Comparison of ENCODE assay signal across 24 cellular contexts in the genomic region with DNA sequence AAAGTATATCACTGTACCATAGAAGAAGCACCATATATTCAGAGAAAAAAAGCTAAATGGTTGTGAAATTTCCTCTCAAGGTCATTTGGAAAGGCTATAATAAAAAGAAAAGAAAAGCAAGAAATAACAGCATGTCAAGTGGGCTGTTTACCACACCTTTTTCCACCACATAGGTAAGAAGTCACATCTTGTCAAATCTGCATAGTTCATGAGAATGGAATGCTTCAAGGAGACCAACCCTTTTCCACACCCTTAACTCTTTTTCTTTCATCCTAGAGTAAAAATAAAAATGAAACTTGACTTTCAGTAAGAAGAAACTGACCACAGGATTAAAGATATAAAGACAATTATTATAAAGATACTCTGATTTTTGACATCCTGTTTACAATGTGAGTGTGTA.
DNase-seq lines count a peak whose midpoint lies in the region; ATAC-seq and TF ChIP-seq lines count a peak whose summit lies in the region.
"Had no signal": no experiment of that assay in that cellular context is flagged by ENCODE, and none has a peak within 500 bp of the region (broad histone marks: within the 10 kb centered on the region; RNA-seq: fewer than 3 reads in every experiment).

No MANE protein-coding gene starts in this region.

- peaks cover 0 to 10% (median 2%) of the 10 kb centered on the region in 5 donors for H3K27me3 Mint-ChIP-seq in naive thymus-derived CD8-positive, alpha-beta T cell
- H3K27me3 Mint-ChIP-seq: CD4-positive, alpha-beta T cell; natural killer cell treated with Interleukin-12 subunit alpha and Interleukin-12 subunit beta and Interleukin-15 and Interleukin-18, amount 100 ng/mL, for 72 hours had no signal

- H3K27ac Mint-ChIP-seq in naive thymus-derived CD8-positive, alpha-beta T cell, result no peak overlapping the region
- H3K27ac Mint-ChIP-seq: activated naive CD4-positive, alpha-beta T cell treated with anti-CD3 and anti-CD28 coated beads, Interleukin-2, amount 50 U/mL, for 24 hours; CD4-positive, alpha-beta T cell; stimulated activated naive B cell treated with anti-CD40 and anti-IgM and Interleukin-4, amounts not matched to agents 10 μg/mL and 1 μg/mL and 100 μg/mL, for 72 hours; WTC11 had no signal

- H3K9me2 ChIP-seq in hepatocyte (replicated peaks; ENCODE audit: insufficient read depth), result no peaks in the 10 kb centered on the region

- H3K4me1 Mint-ChIP-seq in naive thymus-derived CD8-positive, alpha-beta T cell, result no peaks in the 10 kb centered on the region
- H3K4me1 Mint-ChIP-seq: activated naive CD4-positive, alpha-beta T cell treated with anti-CD3 and anti-CD28 coated beads, Interleukin-2, amount 50 U/mL, for 24 hours; stimulated activated naive B cell treated with anti-CD40 and anti-IgM and Interleukin-4, amounts not matched to agents 10 μg/mL and 1 μg/mL and 100 μg/mL, for 72 hours; WTC11 had no signal

- peaks cover 0 to 5% (median 0%) of the 10 kb centered on the region in 3 donors for H3K36me3 Mint-ChIP-seq in naive thymus-derived CD8-positive, alpha-beta T cell
- H3K36me3 Mint-ChIP-seq: activated naive CD4-positive, alpha-beta T cell treated with anti-CD3 and anti-CD28 coated beads, Interleukin-2, amount 50 U/mL, for 24 hours; stimulated activated naive B cell treated with anti-CD40 and anti-IgM and Interleukin-4, amounts not matched to agents 10 μg/mL and 1 μg/mL and 100 μg/mL, for 72 hours; WTC11 had no signal

- H3K79me2 ChIP-seq in hepatocyte, result no peaks in the 10 kb centered on the region

- DNase-seq in HPDE6-E6E7 (ENCODE audit: extremely low spot score) (peak; percentile 60), RWPE2 (ENCODE audit: low spot score) (no peak), hepatocyte (ENCODE audit: low spot score) (peak; percentile 15), upper lobe of right lung (no peak), COLO668 (lab: John Stamatoyannopoulos, UW; ENCODE audit: unreplicated experiment) (no peak), NCI-H2227 treated with DMSO at 0.1 percent for 48 hours (lab: John Stamatoyannopoulos, UW) (no peak)
- no peak for DNase-seq in naive thymus-derived CD8-positive, alpha-beta T cell
- DNase-seq: activated CD4-positive, alpha-beta T cell treated with anti-CD3 and anti-CD28 coated beads, Interleukin-2, amount 50 U/mL, for 1 hour; aorta; CD4-positive, alpha-beta T cell; central memory CD4-positive, alpha-beta T cell; DMS153; heart right ventricle; KBM-7; left colon; NCI-H187; NCI-H748 treated with DMSO at 0.1 percent for 48 hours; OCI-M1; SHP77; stimulated activated naive B cell treated with anti-CD40 and anti-IgM and Interleukin-4, amounts not matched to agents 10 μg/mL and 1 μg/mL and 100 μg/mL, for 72 hours had no signal

- no peak overlapping the region for H2AFZ ChIP-seq in hepatocyte

- intact Hi-C loops in upper lobe of right lung (cut with DNase I), result no loop called here

- H3K36me3 ChIP-seq in RWPE2 (ENCODE audit: low read depth) (no peaks in the 10 kb centered on the region), hepatocyte (replicated peaks; ENCODE audit: insufficient read depth, low read depth) (no peaks in the 10 kb centered on the region), upper lobe of right lung (no peaks in the 10 kb centered on the region)
- H3K36me3 ChIP-seq: heart right ventricle had no signal

- H4K20me1 ChIP-seq in hepatocyte (ENCODE audit: insufficient read depth, poor library complexity, severe bottlenecking), result no peaks in the 10 kb centered on the region

- H3K4me1 ChIP-seq in RWPE2 (ENCODE audit: insufficient read depth, poor library complexity, severe bottlenecking), result peaks cover 36% of the 10 kb centered on the region
- no peaks in the 10 kb centered on the region for H3K4me1 ChIP-seq in hepatocyte (ENCODE audit: insufficient read depth)
- no peaks in the 10 kb centered on the region for H3K4me1 ChIP-seq in upper lobe of right lung

- H3K9me3 Mint-ChIP-seq in naive thymus-derived CD8-positive, alpha-beta T cell, result peaks cover 0 to 4% (median 0%) of the 10 kb centered on the region in 9 donors
- H3K9me3 Mint-ChIP-seq: activated naive CD4-positive, alpha-beta T cell treated with anti-CD3 and anti-CD28 coated beads, Interleukin-2, amount 50 U/mL, for 24 hours; CD4-positive, alpha-beta T cell; natural killer cell treated with Interleukin-12 subunit alpha and Interleukin-12 subunit beta and Interleukin-15 and Interleukin-18, amount 100 ng/mL, for 72 hours had no signal

- H3K4me3 ChIP-seq in RWPE2 (ENCODE audit: severe bottlenecking) (no peak overlapping the region), hepatocyte (no peak overlapping the region), upper lobe of right lung (no peak overlapping the region)
- H3K4me3 ChIP-seq: heart right ventricle, skin epidermis had no signal

- no peak overlapping the region for H3K4me2 ChIP-seq in hepatocyte

- ATAC-seq in RWPE2 (ENCODE audit: low read depth) (peak; percentile 99), upper lobe of right lung (peak; percentile 84)
- ATAC-seq in naive thymus-derived CD8-positive, alpha-beta T cell, result no peak
- ATAC-seq: heart right ventricle; left colon; natural killer cell treated with Interleukin-12 subunit alpha and Interleukin-12 subunit beta and Interleukin-15 and Interleukin-18, amount 100 ng/mL, for 72 hours; stimulated activated naive B cell treated with anti-CD40 and anti-IgM and Interleukin-4, amounts not matched to agents 10 μg/mL and 1 μg/mL and 100 μg/mL, for 72 hours; WTC11 had no signal

- no peaks in the 10 kb centered on the region for H3K9me3 ChIP-seq in RWPE2 (ENCODE audit: severe bottlenecking)
- H3K9me3 ChIP-seq in hepatocyte (ENCODE audit: low read depth), result no peaks in the 10 kb centered on the region
- H3K9me3 ChIP-seq in upper lobe of right lung, result no peaks in the 10 kb centered on the region

- no peak overlapping the region for H3K4me3 Mint-ChIP-seq in naive thymus-derived CD8-positive, alpha-beta T cell
- H3K4me3 Mint-ChIP-seq: activated naive CD4-positive, alpha-beta T cell treated with anti-CD3 and anti-CD28 coated beads, Interleukin-2, amount 50 U/mL, for 24 hours; CD4-positive, alpha-beta T cell; natural killer cell treated with Interleukin-12 subunit alpha and Interleukin-12 subunit beta and Interleukin-15 and Interleukin-18, amount 100 ng/mL, for 72 hours; stimulated activated naive B cell treated with anti-CD40 and anti-IgM and Interleukin-4, amounts not matched to agents 10 μg/mL and 1 μg/mL and 100 μg/mL, for 72 hours; WTC11 had no signal

- TF ChIP-seq CTCF in RWPE2 (IDR thresholded peaks at IDR 0.05; ENCODE audit: poor library complexity, severe bottlenecking), result no peak
- TF ChIP-seq CTCF in hepatocyte (IDR thresholded peaks at IDR 0.05; ENCODE audit: poor library complexity), result no peak
- TF ChIP-seq CTCF in upper lobe of right lung (IDR thresholded peaks at IDR 0.05), result no peak

- H3K27ac ChIP-seq in RWPE2 (ENCODE audit: poor library complexity, severe bottlenecking) (peak overlapping the region; percentile 93), hepatocyte (peak overlapping the region; percentile 41), upper lobe of right lung (peak overlapping the region; percentile 26)
- H3K27ac ChIP-seq: heart right ventricle had no signal

- POLR2A ChIA-PET in naive thymus-derived CD8-positive, alpha-beta T cell (lab: Charles Lee), result no interaction called here

- H3K27me3 ChIP-seq in RWPE2 (ENCODE audit: insufficient read depth, poor library complexity, severe bottlenecking) (no peaks in the 10 kb centered on the region), hepatocyte (no peaks in the 10 kb centered on the region), upper lobe of right lung (no peaks in the 10 kb centered on the region)
- H3K27me3 ChIP-seq: heart right ventricle had no signal

Comparison
In these comparisons a context has a peak if more than half of its experiments do, and no peak if none do; other contexts are left out.
1. DNase-seq: peak in HPDE6-E6E7 (single experiment) and hepatocyte (single experiment); none in RWPE2 (single experiment), upper lobe of right lung (single experiment), COLO668 (single experiment), NCI-H2227 treated with DMSO at 0.1 percent for 48 hours (single experiment) and naive thymus-derived CD8-positive, alpha-beta T cell (0 of 10).
2. ATAC-seq: peak in RWPE2 (single experiment) and upper lobe of right lung (single experiment); none in naive thymus-derived CD8-positive, alpha-beta T cell (0 of 2).
3. H3K27ac ChIP-seq: peak in every context shown above with its lines; median percentile 93 in RWPE2; 41 in hepatocyte; 26 in upper lobe of right lung.